1 cellular context compared by ENCODE assay signal in the genomic region with DNA sequence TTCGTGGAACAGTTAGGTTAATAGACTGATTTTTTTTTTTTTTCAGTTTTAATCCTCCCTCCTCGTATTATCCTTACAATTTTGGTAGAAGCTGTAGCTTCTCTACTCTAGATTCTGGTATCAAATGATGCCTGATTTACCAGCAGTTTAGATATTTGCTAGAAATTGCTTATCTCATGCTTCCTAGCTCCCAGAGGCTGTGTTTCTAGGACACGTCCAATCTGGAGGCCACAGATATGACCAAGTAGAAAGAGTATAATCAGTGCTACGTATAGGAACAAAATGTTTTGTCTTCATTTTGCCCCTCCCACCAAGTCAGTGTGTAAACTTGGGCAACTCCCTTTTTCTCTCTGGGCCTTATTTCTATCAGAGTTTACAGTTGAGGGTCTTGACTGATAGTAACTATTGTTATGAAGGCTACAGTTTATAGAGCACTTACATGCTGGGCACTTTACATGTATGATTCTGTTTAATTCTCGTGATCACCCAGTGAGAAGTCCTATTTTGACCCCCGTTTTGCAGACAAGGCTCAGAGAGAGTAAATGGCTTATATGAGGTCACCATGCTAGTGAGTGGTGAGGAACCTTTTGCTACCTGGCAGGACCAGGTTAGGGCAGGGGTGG.
A peak's percentile ranks its signal among the peaks of the same experiment; 100 is the strongest.
TF ChIP-seq lines count a peak whose summit lies in the region.

No MANE protein-coding gene starts in this region.

TF ChIP-seq in K562, 482 proteins besides CTCF, POLR2A, EP300 and RAD21 (continued from another document and continues in another):
- TF ChIP-seq CBX3 (IDR thresholded peaks at IDR 0.05; ENCODE audit: borderline replicate concordance in 1 of 2, low read length in 2 of 2) = 0 out of 3 replicates have a peak, but pooled peaks of 1 of the 2 experiments have one; percentile 11
- TF ChIP-seq ZNF239 (CRISPR knock-in tag; IDR thresholded peaks at IDR 0.05) = no peak
- TF ChIP-seq ZNF174 (CRISPR knock-in tag; IDR thresholded peaks at IDR 0.05) = no peak
- TF ChIP-seq ATF2 (CRISPR knock-in tag; IDR thresholded peaks at IDR 0.05) = no peak
- TF ChIP-seq IFI16 (CRISPR knock-in tag; IDR thresholded peaks at IDR 0.05) = no peak
- TF ChIP-seq ZNF57 (CRISPR knock-in tag; IDR thresholded peaks at IDR 0.05) = no peak
- peak; percentile 45; the same call in 1 of the 2 replicates for TF ChIP-seq VEZF1 (CRISPR knock-in tag; IDR thresholded peaks at IDR 0.05)
- TF ChIP-seq MCM7 (IDR thresholded peaks at IDR 0.05) = no peak
- TF ChIP-seq BDP1 (IDR thresholded peaks at IDR 0.05; ENCODE audit: insufficient read depth, insufficient read length) = no peak
- no peak for TF ChIP-seq ZNF324 (CRISPR knock-in tag; IDR thresholded peaks at IDR 0.05)
- no peak for TF ChIP-seq IRF2 (CRISPR knock-in tag; IDR thresholded peaks at IDR 0.05)
- TF ChIP-seq NFE2 (IDR thresholded peaks at IDR 0.05; ENCODE audit: low read depth) = peak; percentile 74
- no peak for TF ChIP-seq ZNF184 (CRISPR knock-in tag; IDR thresholded peaks at IDR 0.05)
- no peak for TF ChIP-seq SREBF1 (IDR thresholded peaks at IDR 0.05; ENCODE audit: borderline replicate concordance, low read depth, low read length)
- no peak for TF ChIP-seq ZNF518B (CRISPR knock-in tag; IDR thresholded peaks at IDR 0.05)
- 0 out of 2 replicates have a peak, but pooled peaks have one; percentile 26 for TF ChIP-seq KLF1 (tag; IDR thresholded peaks at IDR 0.05)
- TF ChIP-seq RBBP5 (IDR thresholded peaks at IDR 0.05; ENCODE audit: borderline replicate concordance, insufficient read depth, low read length, poor library complexity, severe bottlenecking) = no peak
- TF ChIP-seq ARNT (IDR thresholded peaks at IDR 0.05) = peak; percentile 16 to 86; a peak in 2 of 4 replicates
- TF ChIP-seq THRAP3 (IDR thresholded peaks at IDR 0.05; ENCODE audit: borderline replicate concordance) = no peak
- TF ChIP-seq JUND (IDR thresholded peaks at IDR 0.05; ENCODE audit: borderline replicate concordance, low read depth, low read length) = peak; percentile 78
- TF ChIP-seq JUND (tag; IDR thresholded peaks at IDR 0.05; ENCODE audit: borderline replicate concordance, low read depth, low read length) = no peak; the same call in 2 of the 3 replicates
- no peak for TF ChIP-seq ASH1L (IDR thresholded peaks at IDR 0.05; ENCODE audit: borderline replicate concordance, low read depth, partially characterized antibody)
- TF ChIP-seq CREB5 (CRISPR knock-in tag; IDR thresholded peaks at IDR 0.05) = no peak
- no peak for TF ChIP-seq ETS2 (tag; IDR thresholded peaks at IDR 0.05; ENCODE audit: borderline replicate concordance, poor library complexity, severe bottlenecking)
- TF ChIP-seq YBX1 (IDR thresholded peaks at IDR 0.05) = no peak
- TF ChIP-seq KAT8 (IDR thresholded peaks at IDR 0.05; ENCODE audit: low read depth) = no peak
- no peak for TF ChIP-seq ZSCAN32 (CRISPR knock-in tag; IDR thresholded peaks at IDR 0.05)
- no peak for TF ChIP-seq ZNF140 (CRISPR knock-in tag; IDR thresholded peaks at IDR 0.05)
- TF ChIP-seq SMARCA4 (IDR thresholded peaks at IDR 0.05) = peak; percentile 97
- TF ChIP-seq ZBTB49 (CRISPR knock-in tag; IDR thresholded peaks at IDR 0.05; ENCODE audit: borderline replicate concordance) = no peak
- TF ChIP-seq ZBTB34 (CRISPR knock-in tag; IDR thresholded peaks at IDR 0.05) = no peak
- peak; percentile 73 for TF ChIP-seq NBN (IDR thresholded peaks at IDR 0.05; ENCODE audit: low read depth)
- no peak for TF ChIP-seq CHD2 (IDR thresholded peaks at IDR 0.05; ENCODE audit: low read depth, low read length)
- TF ChIP-seq HDAC1 (IDR thresholded peaks at IDR 0.05) = peak in 1 of 2 experiments; percentile 96; a peak in 2 of 4 replicates
- TF ChIP-seq, protein P1, sequence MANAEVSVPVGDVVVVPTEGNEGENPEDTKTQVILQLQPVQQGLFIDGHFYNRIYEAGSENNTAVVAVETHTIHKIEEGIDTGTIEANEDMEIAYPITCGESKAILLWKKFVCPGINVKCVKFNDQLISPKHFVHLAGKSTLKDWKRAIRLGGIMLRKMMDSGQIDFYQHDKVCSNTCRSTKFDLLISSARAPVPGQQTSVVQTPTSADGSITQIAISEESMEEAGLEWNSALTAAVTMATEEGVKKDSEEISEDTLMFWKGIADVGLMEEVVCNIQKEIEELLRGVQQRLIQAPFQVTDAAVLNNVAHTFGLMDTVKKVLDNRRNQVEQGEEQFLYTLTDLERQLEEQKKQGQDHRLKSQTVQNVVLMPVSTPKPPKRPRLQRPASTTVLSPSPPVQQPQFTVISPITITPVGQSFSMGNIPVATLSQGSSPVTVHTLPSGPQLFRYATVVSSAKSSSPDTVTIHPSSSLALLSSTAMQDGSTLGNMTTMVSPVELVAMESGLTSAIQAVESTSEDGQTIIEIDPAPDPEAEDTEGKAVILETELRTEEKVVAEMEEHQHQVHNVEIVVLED (CRISPR knock-in tag; IDR thresholded peaks at IDR 0.05) = no peak
- peak; percentile 94 for TF ChIP-seq MTA2 (IDR thresholded peaks at IDR 0.05; ENCODE audit: low read depth)
- peak; percentile 97 for TF ChIP-seq NCOR1 (IDR thresholded peaks at IDR 0.05)
- peak in 1 of 2 experiments; percentile 82; a peak in 1 of 4 replicates for TF ChIP-seq ZNF639 (CRISPR knock-in tag; conservative IDR thresholded peaks at IDR 0.05 in 1 of 2, IDR thresholded peaks at IDR 0.05 in 1 of 2)
- TF ChIP-seq BCLAF1 (IDR thresholded peaks at IDR 0.05; ENCODE audit: borderline replicate concordance in 1 of 2, control insufficient read depth in 1 of 2, low read depth in 2 of 2, low read length in 1 of 2) = no peak
- no peak for TF ChIP-seq ZBTB17 (CRISPR knock-in tag; IDR thresholded peaks at IDR 0.05)
- TF ChIP-seq ZNF696 (CRISPR knock-in tag; conservative IDR thresholded peaks at IDR 0.05) = no peak
- no peak for TF ChIP-seq ZNF695 (CRISPR knock-in tag; IDR thresholded peaks at IDR 0.05)
- TF ChIP-seq CCNT2 (IDR thresholded peaks at IDR 0.05; ENCODE audit: borderline replicate concordance, extremely low read depth, insufficient read length, low read depth, low read length) = peak; percentile 89
- no peak for TF ChIP-seq ZNF143 (CRISPR knock-in tag; IDR thresholded peaks at IDR 0.05)
- no peak for TF ChIP-seq NR4A1 (CRISPR knock-in tag; IDR thresholded peaks at IDR 0.05)
- peak; percentile 67 for TF ChIP-seq NR4A1 (tag; IDR thresholded peaks at IDR 0.05)
